In the genomic region with DNA sequence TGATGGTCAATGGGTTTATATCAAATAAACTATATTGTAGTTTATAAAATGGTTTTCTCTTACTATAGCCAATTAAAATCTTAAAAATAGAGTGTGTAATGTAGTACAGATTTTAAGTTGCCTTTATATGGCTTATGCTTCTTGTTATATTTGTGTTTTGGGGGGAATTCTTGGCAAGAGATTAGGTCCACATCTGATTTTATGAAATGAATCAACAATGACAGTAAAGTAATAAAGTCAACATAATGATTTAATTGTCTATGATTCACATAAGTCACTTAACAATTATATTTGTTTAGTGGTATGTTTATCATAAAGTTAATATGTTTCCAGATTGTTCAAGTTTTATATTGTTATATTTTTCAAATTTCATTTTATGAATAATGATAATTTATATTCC, we compare ENCODE assay signal across 28 cellular contexts.
"Had no signal": no experiment of that assay in that cellular context is flagged by ENCODE, and none has a peak within 500 bp of the region (broad histone marks: within the 10 kb centered on the region; RNA-seq: fewer than 3 reads in every experiment).

No MANE protein-coding gene starts in this region.

- H3K4me2 ChIP-seq: neural progenitor cell, smooth muscle cell had no signal

- H2AFZ ChIP-seq: neural progenitor cell had no signal

- H3K27me3 ChIP-seq: heart left ventricle, neural progenitor cell, neutrophil, sigmoid colon, tibial nerve, uterus had no signal

- H3K27ac ChIP-seq: heart left ventricle, left ventricle myocardium inferior, neural progenitor cell, neutrophil, prostate gland, sigmoid colon, tibial nerve, uterus had no signal

- H3K36me3 ChIP-seq: heart left ventricle, left ventricle myocardium inferior, neural progenitor cell, neutrophil, prostate gland, sigmoid colon, uterus had no signal

- H3K4me3 ChIP-seq: heart left ventricle, left ventricle myocardium inferior, lung, neural progenitor cell, prostate gland, sigmoid colon, smooth muscle cell, tibial nerve, uterus had no signal

- H3K9me3 ChIP-seq: neutrophil, prostate gland had no signal

- DNase-seq: heart left ventricle; hypothalamus; immature natural killer cell; islet precursor cell; left ventricle myocardium inferior; mesendoderm; naive B cell; natural killer cell; nephron progenitor cell; occipital lobe; retina; right cardiac atrium; sigmoid colon; stimulated activated CD4-positive, alpha-beta T cell treated with anti-CD3 and anti-CD28 coated beads, Interleukin-1b, Interleukin-23, amount 100 ng/mL, for 48 hours; stimulated activated CD4-positive, alpha-beta T cell treated with anti-CD3 and anti-CD28 coated beads, Interleukin-2, amount 100 ng/mL, for 48 hours; stimulated activated CD4-positive, alpha-beta T cell treated with anti-CD3 and anti-CD28 coated beads, Interleukin-4, amount 100 ng/mL, for 4 hours; stimulated activated CD8-positive, alpha-beta memory T cell treated with anti-CD3 and anti-CD28 coated beads, Interleukin-4, amount 100 ng/mL, for 48 hours; stimulated activated naive CD4-positive, alpha-beta T cell treated with Interleukin-2 at 50 U/mL for 16 hours; stimulated activated naive CD8-positive, alpha-beta T cell treated with anti-CD3 and anti-CD28 coated beads, Interleukin-15, amount 100 ng/mL, for 72 hours; substantia nigra; uterus had no signal

- H3K9ac ChIP-seq: neural progenitor cell had no signal

- H3K4me1 ChIP-seq: heart left ventricle, left ventricle myocardium inferior, neural progenitor cell, prostate gland, sigmoid colon, tibial nerve, uterus had no signal

- ATAC-seq: heart left ventricle; natural killer cell; right cardiac atrium; stimulated activated memory B cell treated with anti-CD40 and anti-IgM and Interleukin-4, amounts not matched to agents 10 μg/mL and 1 μg/mL and 100 μg/mL, for 72 hours; stimulated activated naive CD8-positive, alpha-beta T cell treated with anti-CD3 and anti-CD28 coated beads, Interleukin-15, amount 100 ng/mL, for 72 hours had no signal
